ENCODE assay signal across 11 cellular contexts in genomic region chrX:119617511-119618164, GRCh38. TPM values are rescaled to one million over a fixed set of nuclear protein-coding genes. Genes with fewer than 3 reads are reported as not detected.
DNase-seq lines count a peak whose midpoint lies in the region; ATAC-seq and TF ChIP-seq lines count a peak whose summit lies in the region.
"Had no signal": no experiment of that assay in that cellular context is flagged by ENCODE, and none has a peak within 500 bp of the region (broad histone marks: within the 10 kb centered on the region; RNA-seq: fewer than 3 reads in every experiment).

No MANE protein-coding gene starts in this region.

- TF ChIP-seq CTCF in neutrophil (IDR thresholded peaks at IDR 0.05): no peak

- peak; percentile 61 for ATAC-seq in GM19035 (IDR thresholded peaks at IDR 0.05; ENCODE audit: unreplicated experiment)
- ATAC-seq in HG02763 (IDR thresholded peaks at IDR 0.05; ENCODE audit: unreplicated experiment): peak; percentile 68

- DNase-seq in NOMO-1 treated with DMSO at 0.1 percent for 48 hours (lab: John Stamatoyannopoulos, UW; ENCODE audit: unreplicated experiment) (peak; percentile 63), KG1 (lab: John Stamatoyannopoulos, UW) (no peak), H7 (no peak), ACHN (no peak)
- DNase-seq: activated CD8-positive, alpha-beta memory T cell treated with anti-CD3 and anti-CD28 coated beads for 24 hours; effector CD8-positive, alpha-beta T cell; HCEC 1CT; stimulated activated CD4-positive, alpha-beta T cell treated with anti-CD3 and anti-CD28 coated beads, Interleukin-2, amount 100 ng/mL, for 48 hours had no signal

- peaks cover 20 to 32% of the 10 kb centered on the region in 2 experiments for H3K4me1 ChIP-seq in neutrophil (ENCODE audit: control insufficient read depth in 1 of 2, insufficient read depth in 1 of 2, low read depth in 1 of 2, low read length in 1 of 2)

- H3K27me3 ChIP-seq in neutrophil (no peaks in the 10 kb centered on the region), H7 (ENCODE audit: control insufficient read depth, insufficient read depth, low read length) (no peaks in the 10 kb centered on the region)

- in situ Hi-C loops in ACHN (cut with HindIII; ENCODE audit: low pct_ligation_motif_present, low pct_unique_long_range_greater_than_20kb, low sequenced_read_pairs): no loop called here

- H3K9me3 ChIP-seq in neutrophil: no peaks in the 10 kb centered on the region

- H3K27ac ChIP-seq in neutrophil: peak overlapping the region; percentile 80

- H3K36me3 ChIP-seq in neutrophil (no peaks in the 10 kb centered on the region), H7 (replicated peaks; ENCODE audit: control insufficient read depth, insufficient read depth, low read length) (no peaks in the 10 kb centered on the region)

- H3K4me3 ChIP-seq in neutrophil (ENCODE audit: low read depth in 1 of 2, low read length in 1 of 2): peak overlapping the region; percentile 40 to 44
- no peak overlapping the region for H3K4me3 ChIP-seq in H7 (ENCODE audit: insufficient read depth, low read depth, low read length)

RNA-seq across cellular contexts. Expression of gene NKRF, which starts 11.4 kb away (rescaled TPM):
- total RNA-seq in H7 (2014; rRNA removed; shearing (Covaris generic)): 6.2 and 9.9 TPM in 2 replicates

RNA-seq across cellular contexts. Expression of gene UBE2A, which starts 43.3 kb away (rescaled TPM):
- total RNA-seq in H7 (2014; rRNA removed; shearing (Covaris generic)): 24.9 and 26.7 TPM in 2 replicates

RNA-seq across cellular contexts. Expression of gene STEEP1, which starts 52.4 kb away (rescaled TPM):
- total RNA-seq in H7 (2014; rRNA removed; shearing (Covaris generic)): 36.4 and 44.0 TPM in 2 replicates
